ENCODE assay signal across 8 cellular contexts in genomic region chr6:168914070-168914469, GRCh38.
"Had no signal": no experiment of that assay in that cellular context is flagged by ENCODE, and none has a peak within 500 bp of the region (broad histone marks: within the 10 kb centered on the region; RNA-seq: fewer than 3 reads in every experiment).

No MANE protein-coding gene starts in this region.

- H3K27ac Mint-ChIP-seq: GM23338, HFFc6 had no signal

- H3K27ac ChIP-seq: HL-60 had no signal

- H3K4me2 ChIP-seq: GM23338 had no signal

- H3K4me3 Mint-ChIP-seq: GM23338, HFFc6, IgD-negative memory B cell had no signal

- H2AFZ ChIP-seq: GM23338 had no signal

- H3K4me1 ChIP-seq: HAP-1 had no signal

- H3K4me3 ChIP-seq: GM23338, HAP-1 had no signal

- H3K9me3 ChIP-seq: HAP-1 had no signal

- ATAC-seq: GM23338, HCT116, HepG2 had no signal

- DNase-seq: H7, HFFc6 had no signal

- H3K4me1 Mint-ChIP-seq: GM23338, IgD-negative memory B cell had no signal

- H3K36me3 ChIP-seq: HAP-1 had no signal

- H3K27me3 Mint-ChIP-seq: IgD-negative memory B cell had no signal
